ENCODE assay signal across 7 cellular contexts in genomic region chr7:106714590-106715442, GRCh38. TPM values are rescaled to one million over a fixed set of nuclear protein-coding genes. Genes with fewer than 3 reads are reported as not detected.
A peak's percentile ranks its signal among the peaks of the same experiment; 100 is the strongest.
DNase-seq lines count a peak whose midpoint lies in the region; ATAC-seq, FAIRE-seq and TF ChIP-seq lines count a peak whose summit lies in the region.
"Not testable (repeated sequence)": the region's sequence is repeated elsewhere in the genome, so short reads cannot be mapped to it uniquely, and the experiment has no call there.

No MANE protein-coding gene starts in this region.

- H3K9me3 Mint-ChIP-seq in activated CD8-positive, alpha-beta T cell treated with anti-CD3 and anti-CD28 coated beads for 36 hours: peaks cover 15% of the 10 kb centered on the region
- H3K9me3 Mint-ChIP-seq in activated naive CD8-positive, alpha-beta T cell (ENCODE audit: low read depth): not testable (repeated sequence)

- H2BK120ac ChIP-seq in IMR-90 (ENCODE audit: low read depth, low read length): peak overlapping the region; percentile 56; the same call in 1 of the 2 replicates

- H3K56ac ChIP-seq in IMR-90 (ENCODE audit: extremely low read depth, insufficient read depth, low read length): not testable (repeated sequence)

- H3K14ac ChIP-seq in IMR-90 (replicated peaks; ENCODE audit: low read depth, low read length): peak overlapping the region; percentile 72; the same call in 1 of the 2 replicates

- peak overlapping the region; percentile 46 for H3K27ac Mint-ChIP-seq in activated CD8-positive, alpha-beta T cell treated with anti-CD3 and anti-CD28 coated beads for 36 hours
- H3K27ac Mint-ChIP-seq in activated naive CD8-positive, alpha-beta T cell: not testable (repeated sequence)

- CTCF ChIA-PET in IMR-90 (lab: Yijun Ruan, JAX); activated CD8-positive, alpha-beta T cell treated with anti-CD3 and anti-CD28 coated beads for 36 hours (lab: Charles Lee); K562 (lab: Yijun Ruan, JAX; ENCODE audit: low intra/inter-chr PET ratio): not testable (repeated sequence)

- BruUV-seq in IMR-90 (replicated peaks; lab: Mats Ljungman, UMichigan); K562 (replicated peaks; lab: Mats Ljungman, UMichigan): not testable (repeated sequence)

- POLR2A ChIA-PET in IMR-90 (lab: Charles Lee; ENCODE audit: unreplicated experiment); K562 (lab: Yijun Ruan, JAX): not testable (repeated sequence)
- POLR2A ChIA-PET in activated CD8-positive, alpha-beta T cell treated with anti-CD3 and anti-CD28 coated beads for 36 hours (lab: Charles Lee): interaction anchor here (0.5 to 1.0 kb wide), 2 partner anchors 11 to 632 kb away, joined by 3 read pairs; no protein-coding TSS in a partner anchor

- peaks cover 8 to 20% of the 10 kb centered on the region in 2 experiments; a peak in 3 of 4 replicates for H3K79me1 ChIP-seq in IMR-90 (ENCODE audit: low read depth in 1 of 2, low read length in 2 of 2)

- not testable (repeated sequence) for H3K4me1 Mint-ChIP-seq in activated CD8-positive, alpha-beta T cell treated with anti-CD3 and anti-CD28 coated beads for 36 hours (ENCODE audit: low read depth)
- peaks cover 10% of the 10 kb centered on the region for H3K4me1 Mint-ChIP-seq in activated naive CD8-positive, alpha-beta T cell (ENCODE audit: low read depth)

- DNase-seq in GM04503 (ENCODE audit: low read depth): peak; percentile 79
- DNase-seq in IMR-90: peak; percentile 46
- DNase-seq in SJSA1 (ENCODE audit: low read depth in 1 of 2, low spot score in 2 of 2): peak in 1 of 2 experiments; percentile 70
- DNase-seq in activated CD8-positive, alpha-beta T cell treated with anti-CD3 and anti-CD28 coated beads for 36 hours; K562 (ENCODE audit: extremely low read depth in 1 of 4, low spot score in 3 of 4): not testable (repeated sequence)
- DNase-seq in foreskin fibroblast: peak; percentile 48 to 57

- not testable (repeated sequence) for H3K4me3 ChIP-seq in IMR-90 (ENCODE audit: insufficient read depth, low read depth, low read length); SJSA1; K562; foreskin fibroblast (ENCODE audit: low read depth in 1 of 2, low read length in 2 of 2)

- H3K9me1 ChIP-seq in IMR-90 (ENCODE audit: insufficient read depth, low read length); K562 (ENCODE audit: control insufficient read depth, insufficient read depth, low read length): not testable (repeated sequence)

- not testable (repeated sequence) for H3K27ac ChIP-seq in IMR-90 (ENCODE audit: insufficient read depth, low read length); K562 (ENCODE audit: extremely low read depth, low read depth, low read length)
- peak overlapping the region; percentile 63 for H3K27ac ChIP-seq in SJSA1

- peak overlapping the region; percentile 31; the same call in 1 of the 2 replicates for H3K18ac ChIP-seq in IMR-90 (ENCODE audit: low read depth, low read length)

- H3K23ac ChIP-seq in IMR-90 (ENCODE audit: low read depth, low read length): not testable (repeated sequence)

- ATAC-seq in IMR-90 (ENCODE audit: low read depth); activated CD8-positive, alpha-beta T cell treated with anti-CD3 and anti-CD28 coated beads for 36 hours; K562: not testable (repeated sequence)

- not testable (repeated sequence) for TF ChIP-seq CTCF in IMR-90 (conservative IDR thresholded peaks at IDR 0.05; ENCODE audit: low read depth, low read length); activated CD8-positive, alpha-beta T cell treated with anti-CD3 and anti-CD28 coated beads for 36 hours (IDR thresholded peaks at IDR 0.05); K562 (IDR thresholded peaks at IDR 0.05 in 2 of 3, conservative IDR thresholded peaks at IDR 0.05 in 1 of 3; ENCODE audit: insufficient read depth in 2 of 3, low read depth in 1 of 3, low read length in 3 of 3); foreskin fibroblast (IDR thresholded peaks at IDR 0.05; ENCODE audit: low read depth, low read length)

- not testable (repeated sequence) for H4K5ac ChIP-seq in IMR-90 (ENCODE audit: low read depth, low read length)

- H2BK5ac ChIP-seq in IMR-90 (ENCODE audit: low read depth, low read length, poor library complexity, severe bottlenecking): peak overlapping the region; percentile 65

- not testable (repeated sequence) for H3K9me3 ChIP-seq in IMR-90 (ENCODE audit: control insufficient read depth, insufficient read depth, low read length); SJSA1 (replicated peaks); K562 (replicated peaks; ENCODE audit: control insufficient read depth, insufficient read depth, low read depth, low read length)

- peak overlapping the region; percentile 51; the same call in 1 of the 2 replicates for H2AK5ac ChIP-seq in IMR-90 (ENCODE audit: low read depth, low read length)

- H4K8ac ChIP-seq in IMR-90 (ENCODE audit: low read depth in 2 of 2, low read length in 2 of 2): not testable (repeated sequence)

- FAIRE-seq in K562 (lab: Jason Lieb, UNC): not testable (repeated sequence)

- H2AFZ ChIP-seq in IMR-90 (replicated peaks; ENCODE audit: low read length, poor library complexity); K562 (ENCODE audit: low read depth, low read length): not testable (repeated sequence)

- not testable (repeated sequence) for H4K20me1 ChIP-seq in IMR-90 (ENCODE audit: insufficient read depth, low read length); K562 (replicated peaks; ENCODE audit: control insufficient read depth, insufficient read depth, low read length)

- TF ChIP-seq RAD21 in IMR-90 (IDR thresholded peaks at IDR 0.05; ENCODE audit: low read length); K562 (CRISPR knock-in tag; conservative IDR thresholded peaks at IDR 0.05 in 1 of 2, IDR thresholded peaks at IDR 0.05 in 1 of 2): not testable (repeated sequence)

- not testable (repeated sequence) for H3K79me2 ChIP-seq in K562 (ENCODE audit: control insufficient read depth, insufficient read depth, low read length)

- H3K36me3 Mint-ChIP-seq in activated CD8-positive, alpha-beta T cell treated with anti-CD3 and anti-CD28 coated beads for 36 hours (ENCODE audit: low read depth): peaks cover 11% of the 10 kb centered on the region
- H3K36me3 Mint-ChIP-seq in activated naive CD8-positive, alpha-beta T cell: not testable (repeated sequence)

- H3K27me3 Mint-ChIP-seq in activated CD8-positive, alpha-beta T cell treated with anti-CD3 and anti-CD28 coated beads for 36 hours; activated naive CD8-positive, alpha-beta T cell: not testable (repeated sequence)

- not testable (repeated sequence) for H3K4me3 Mint-ChIP-seq in activated CD8-positive, alpha-beta T cell treated with anti-CD3 and anti-CD28 coated beads for 36 hours
- peak overlapping the region; percentile 59 for H3K4me3 Mint-ChIP-seq in activated naive CD8-positive, alpha-beta T cell

- peak overlapping the region; percentile 71 for H3K4ac ChIP-seq in IMR-90 (ENCODE audit: low read depth, low read length)

- H3K4me1 ChIP-seq in IMR-90 (ENCODE audit: control insufficient read depth, insufficient read depth, low read length): not testable (repeated sequence)
- H3K4me1 ChIP-seq in SJSA1 (replicated peaks) (peaks cover 48% of the 10 kb centered on the region), K562 (replicated peaks in 1 of 2; ENCODE audit: control insufficient read depth in 2 of 2, insufficient read depth in 2 of 2, low read length in 2 of 2) (peaks cover 0 to 34% of the 10 kb centered on the region in 2 experiments; a peak in 3 of 5 replicates)

- TF ChIP-seq POLR2A in IMR-90 (IDR thresholded peaks at IDR 0.05; ENCODE audit: low read depth, low read length); K562 (conservative IDR thresholded peaks at IDR 0.05): not testable (repeated sequence)

- TF ChIP-seq EP300 in K562 (IDR thresholded peaks at IDR 0.05; ENCODE audit: low read length): not testable (repeated sequence)

- peak overlapping the region; percentile 73; the same call in 1 of the 2 replicates for H2BK20ac ChIP-seq in IMR-90 (ENCODE audit: low read depth, low read length)

- 0 out of 3 replicates have a peak overlapping the region, but pooled peaks have one; percentile 48 for H2BK15ac ChIP-seq in IMR-90 (ENCODE audit: low read depth, low read length)

- not testable (repeated sequence) for H3K9ac ChIP-seq in IMR-90 (ENCODE audit: low read depth, low read length); K562 (ENCODE audit: insufficient read depth in 1 of 2, low read depth in 2 of 2, low read length in 2 of 2)

- peak overlapping the region; percentile 52; the same call in 1 of the 2 replicates for H4K91ac ChIP-seq in IMR-90 (ENCODE audit: insufficient read depth, low read depth, low read length)

- in situ Hi-C loops in IMR-90 (cut with MboI; ENCODE audit: low sequenced_read_pairs); K562 (cut with MboI): not testable (repeated sequence)

- WGBS in IMR-90 (ENCODE audit: extremely low coverage in 2 of 2, insufficient read length in 1 of 2), 2 experiments: no CpG with 5 or more reads among the region's 6 CpGs
- WGBS in K562 (ENCODE audit: insufficient coverage, low coverage, missing lambda C conversion rate): 84% methylated on average over 6 of the region's 6 CpGs

- not testable (repeated sequence) for H2AK9ac ChIP-seq in IMR-90 (replicated peaks; ENCODE audit: low read depth, low read length, poor library complexity)

- not testable (repeated sequence) for H3K27me3 ChIP-seq in IMR-90 (ENCODE audit: control insufficient read depth, insufficient read depth, low read length); SJSA1 (replicated peaks); K562 (ENCODE audit: control insufficient read depth in 2 of 2, insufficient read depth in 2 of 2, low read length in 2 of 2)

- H3K36me3 ChIP-seq in IMR-90 (ENCODE audit: control insufficient read depth, insufficient read depth, low read length); K562 (ENCODE audit: control insufficient read depth, insufficient read depth, low read length): not testable (repeated sequence)
- H3K36me3 ChIP-seq in SJSA1: peaks cover 12% of the 10 kb centered on the region

- H3K4me2 ChIP-seq in IMR-90 (ENCODE audit: low read depth, low read length); K562 (ENCODE audit: insufficient read depth, low read length): not testable (repeated sequence)

- dilution Hi-C loops in IMR-90 (cut with HindIII; ENCODE audit: low sequenced_read_pairs, unreplicated experiment): not testable (repeated sequence)

- intact Hi-C loops in IMR-90 (cut with micrococcal nuclease); activated CD8-positive, alpha-beta T cell treated with anti-CD3 and anti-CD28 coated beads for 36 hours (cut with micrococcal nuclease); K562 (cut with micrococcal nuclease): not testable (repeated sequence)

RNA-seq across cellular contexts. Expression of gene CCDC71L, which starts 53.9 kb away (rescaled TPM):
- total RNA-seq in IMR-90 (2012; rRNA removed) (19.2 and 20.6 TPM in 2 replicates), K562 (2014; rRNA removed) (78.7 and 83.9 TPM in 2 replicates), K562 (2014; rRNA removed; fragmentation: Illumina TruSeq; extraction: Trizol) (26.2 and 32.8 TPM in 2 replicates), K562 (2015; rRNA removed; fragmentation: Illumina TruSeq; extraction: Trizol) (21.3 and 22.2 TPM in 2 replicates), K562 (2021) (96.1 and 108 TPM in 2 replicates)
- polyA plus RNA-seq in IMR-90 (2012; rRNA removed) (19.7 and 23.8 TPM in 2 replicates), K562 (2011; rRNA removed) (16.0 and 25.4 TPM in 2 replicates), K562 (2014; fragmentation: Illumina TruSeq; extraction: Trizol) (23.2 and 39.7 TPM in 2 replicates), K562 (2014; fragmentation: Nextera tagmentation; extraction: Ambion mirVana) (1 to 10 TPM; 5.7 to 7.7 TPM), K562 (2014; rRNA removed) (59.1 and 61.3 TPM in 2 replicates)
- polyA plus RNA-seq in IMR-90 (2012; cell fraction: cytosol; rRNA removed): 21.1 and 39.8 TPM in 2 replicates
- 8.1 and 11.2 TPM in 2 replicates for polyA plus RNA-seq in IMR-90 (2012; cell fraction: nucleus; rRNA removed; ENCODE audit: low replicate concordance)
- total RNA-seq in SJSA1 (2014; rRNA removed; shearing (Covaris generic)): 37.1 and 38.7 TPM in 2 replicates
- total RNA-seq in activated CD8-positive, alpha-beta T cell treated with anti-CD3 and anti-CD28 coated beads for 36 hours: 10 to 100 TPM; 18.2 to 20.9 TPM
- 17.4 and 20.0 TPM in 2 replicates for total RNA-seq in K562 (2011; cell fraction: chromatin; rRNA removed; ENCODE audit: low replicate concordance)
- 19.7 and 20.5 TPM in 2 replicates for total RNA-seq in K562 (2011; cell fraction: nucleolus; rRNA removed)
- total RNA-seq in K562 (2011; cell fraction: nucleoplasm; rRNA removed): 23.1 and 28.9 TPM in 2 replicates
- polyA plus RNA-seq in K562 (2011; cell fraction: cytosol; rRNA removed): 20.8 and 43.7 TPM in 2 replicates
- polyA plus RNA-seq in K562 (2011; cell fraction: nucleus; rRNA removed): 17.5 and 23.9 TPM in 2 replicates
- 59.3 and 80.9 TPM in 2 replicates for polyA plus RNA-seq in K562 (2012)
- polyA minus RNA-seq in K562 (2011; rRNA and poly(A)+ RNA removed): 11.8 and 13.3 TPM in 2 replicates
- polyA minus RNA-seq in K562 (2011; cell fraction: cytosol; rRNA and poly(A)+ RNA removed): 14.5 and 18.4 TPM in 2 replicates
- polyA minus RNA-seq in K562 (2011; cell fraction: nucleus; rRNA and poly(A)+ RNA removed): 16.4 and 23.1 TPM in 2 replicates
